9 cellular contexts compared by ENCODE assay signal in genomic region chr3:176430244-176430893, GRCh38.
A peak's percentile ranks its signal among the peaks of the same experiment; 100 is the strongest.
DNase-seq lines count a peak whose midpoint lies in the region; ATAC-seq and TF ChIP-seq lines count a peak whose summit lies in the region.
"Had no signal": no experiment of that assay in that cellular context is flagged by ENCODE, and none has a peak within 500 bp of the region (broad histone marks: within the 10 kb centered on the region; RNA-seq: fewer than 3 reads in every experiment).

No MANE protein-coding gene starts in this region.

- no peak overlapping the region for H3K4me2 ChIP-seq in Karpas-422 (ENCODE audit: low read depth, low read length, poor library complexity, severe bottlenecking)

- TF ChIP-seq CTCF in fibroblast of pulmonary artery (IDR thresholded peaks at IDR 0.05; ENCODE audit: low read length, missing control alignments): peak; percentile 63

- H3K79me2 ChIP-seq in Karpas-422 (ENCODE audit: low read length): no peaks in the 10 kb centered on the region

- H3K27me3 Mint-ChIP-seq in activated T-helper 1 cell treated with anti-CD3 and anti-CD28 coated beads, Interleukin-12 subunit alpha, Interleukin-12 subunit beta, Interleukin-2, Interleukin-4 antibody, amounts not matched to agents 30 ng/mL and 10 ng/mL and 1 ng/mL, durations not matched to agents 14 hours and 24 hours and 36 hours (ENCODE audit: insufficient read depth): no peaks in the 10 kb centered on the region
- H3K27me3 Mint-ChIP-seq: activated naive CD4-positive, alpha-beta T cell treated with anti-CD3 and anti-CD28 coated beads, Interleukin-2, amount 50 U/mL, for 24 hours had no signal

- no peak overlapping the region for H3K27ac ChIP-seq in Karpas-422 (ENCODE audit: low read length)

- H3K9me2 ChIP-seq in Karpas-422 (replicated peaks; ENCODE audit: insufficient read depth, low read length): no peaks in the 10 kb centered on the region

- H3K36me3 ChIP-seq in Karpas-422 (ENCODE audit: insufficient read depth, low read length): no peaks in the 10 kb centered on the region

- H2AFZ ChIP-seq in Karpas-422 (ENCODE audit: low read length): no peak overlapping the region

- no peaks in the 10 kb centered on the region for H3K9me3 ChIP-seq in Karpas-422 (ENCODE audit: low read length)

- no peaks in the 10 kb centered on the region for H3K36me3 Mint-ChIP-seq in activated T-helper 1 cell treated with anti-CD3 and anti-CD28 coated beads, Interleukin-12 subunit alpha, Interleukin-12 subunit beta, Interleukin-2, Interleukin-4 antibody, amounts not matched to agents 30 ng/mL and 10 ng/mL and 1 ng/mL, durations not matched to agents 14 hours and 24 hours and 36 hours (ENCODE audit: low read depth)
- H3K36me3 Mint-ChIP-seq: activated naive CD4-positive, alpha-beta T cell treated with anti-CD3 and anti-CD28 coated beads, Interleukin-2, amount 50 U/mL, for 24 hours had no signal

- ATAC-seq in GM18498 (IDR thresholded peaks at IDR 0.05; ENCODE audit: unreplicated experiment): no peak

- H3K4me3 Mint-ChIP-seq in activated T-helper 1 cell treated with anti-CD3 and anti-CD28 coated beads, Interleukin-12 subunit alpha, Interleukin-12 subunit beta, Interleukin-2, Interleukin-4 antibody, amounts not matched to agents 30 ng/mL and 10 ng/mL and 1 ng/mL, durations not matched to agents 14 hours and 24 hours and 36 hours: no peak overlapping the region
- H3K4me3 Mint-ChIP-seq: activated naive CD4-positive, alpha-beta T cell treated with anti-CD3 and anti-CD28 coated beads, Interleukin-2, amount 50 U/mL, for 24 hours had no signal

- H3K4me1 Mint-ChIP-seq in activated T-helper 1 cell treated with anti-CD3 and anti-CD28 coated beads, Interleukin-12 subunit alpha, Interleukin-12 subunit beta, Interleukin-2, Interleukin-4 antibody, amounts not matched to agents 30 ng/mL and 10 ng/mL and 1 ng/mL, durations not matched to agents 14 hours and 24 hours and 36 hours (ENCODE audit: low read depth): no peaks in the 10 kb centered on the region
- H3K4me1 Mint-ChIP-seq: activated naive CD4-positive, alpha-beta T cell treated with anti-CD3 and anti-CD28 coated beads, Interleukin-2, amount 50 U/mL, for 24 hours had no signal

- no peaks in the 10 kb centered on the region for H3K27me3 ChIP-seq in Karpas-422 (ENCODE audit: low read length)

- no peak overlapping the region for H3K4me3 ChIP-seq in Karpas-422 (ENCODE audit: low read length)
- no peak overlapping the region for H3K4me3 ChIP-seq in fibroblast of pulmonary artery (replicated peaks; ENCODE audit: low read depth, low read length)
- H3K4me3 ChIP-seq in skeletal muscle cell (ENCODE audit: low read depth, low read length): no peak overlapping the region

- peak; percentile 34 for DNase-seq in SIG-M5 treated with dmso at 0.1 percent for 504 hours (lab: John Stamatoyannopoulos, UW; ENCODE audit: unreplicated experiment)
- no peak for DNase-seq in SIG-M5 (lab: John Stamatoyannopoulos, UW)
- DNase-seq in Karpas-422: peak; percentile 57
- DNase-seq in RPMI8226: peak; percentile 45
- DNase-seq in fibroblast of pulmonary artery (ENCODE audit: low read depth): peak; percentile 67
- peak; percentile 26 for DNase-seq in skeletal muscle cell (ENCODE audit: low read depth)
- no peak for DNase-seq in activated T-helper 1 cell treated with anti-CD3 and anti-CD28 coated beads, Interleukin-12 subunit alpha, Interleukin-12 subunit beta, Interleukin-2, Interleukin-4 antibody, amounts not matched to agents 30 ng/mL and 10 ng/mL and 1 ng/mL, durations not matched to agents 14 hours and 24 hours and 36 hours (ENCODE audit: low spot score)

- H3K27ac Mint-ChIP-seq in activated T-helper 1 cell treated with anti-CD3 and anti-CD28 coated beads, Interleukin-12 subunit alpha, Interleukin-12 subunit beta, Interleukin-2, Interleukin-4 antibody, amounts not matched to agents 30 ng/mL and 10 ng/mL and 1 ng/mL, durations not matched to agents 14 hours and 24 hours and 36 hours: no peak overlapping the region
- H3K27ac Mint-ChIP-seq: activated naive CD4-positive, alpha-beta T cell treated with anti-CD3 and anti-CD28 coated beads, Interleukin-2, amount 50 U/mL, for 24 hours had no signal

- no peak overlapping the region for H3K9ac ChIP-seq in Karpas-422 (ENCODE audit: low read length)

- intact Hi-C loops in activated T-helper 1 cell treated with anti-CD3 and anti-CD28 coated beads, Interleukin-12 subunit alpha, Interleukin-12 subunit beta, Interleukin-2, Interleukin-4 antibody, amounts not matched to agents 30 ng/mL and 10 ng/mL and 1 ng/mL, durations not matched to agents 14 hours and 24 hours and 36 hours (cut with micrococcal nuclease): no loop called here

- no peaks in the 10 kb centered on the region for H4K20me1 ChIP-seq in Karpas-422 (ENCODE audit: insufficient read depth, low read depth, low read length)

- no peaks in the 10 kb centered on the region for H3K9me3 Mint-ChIP-seq in activated T-helper 1 cell treated with anti-CD3 and anti-CD28 coated beads, Interleukin-12 subunit alpha, Interleukin-12 subunit beta, Interleukin-2, Interleukin-4 antibody, amounts not matched to agents 30 ng/mL and 10 ng/mL and 1 ng/mL, durations not matched to agents 14 hours and 24 hours and 36 hours
- H3K9me3 Mint-ChIP-seq: activated naive CD4-positive, alpha-beta T cell treated with anti-CD3 and anti-CD28 coated beads, Interleukin-2, amount 50 U/mL, for 24 hours had no signal

- H3K4me1 ChIP-seq in Karpas-422 (ENCODE audit: low read length): no peaks in the 10 kb centered on the region

Comparison
In these comparisons a context has a peak if more than half of its experiments do, and no peak if none do; other contexts are left out.
1. DNase-seq: peak in SIG-M5 treated with dmso at 0.1 percent for 504 hours (single experiment), Karpas-422 (single experiment), RPMI8226 (single experiment), fibroblast of pulmonary artery (single experiment) and skeletal muscle cell (single experiment); none in SIG-M5 (single experiment) and activated T-helper 1 cell treated with anti-CD3 and anti-CD28 coated beads, Interleukin-12 subunit alpha, Interleukin-12 subunit beta, Interleukin-2, Interleukin-4 antibody, amounts not matched to agents 30 ng/mL and 10 ng/mL and 1 ng/mL, durations not matched to agents 14 hours and 24 hours and 36 hours (single experiment).